Comparison of ENCODE assay signal across 18 cellular contexts in the genomic region with DNA sequence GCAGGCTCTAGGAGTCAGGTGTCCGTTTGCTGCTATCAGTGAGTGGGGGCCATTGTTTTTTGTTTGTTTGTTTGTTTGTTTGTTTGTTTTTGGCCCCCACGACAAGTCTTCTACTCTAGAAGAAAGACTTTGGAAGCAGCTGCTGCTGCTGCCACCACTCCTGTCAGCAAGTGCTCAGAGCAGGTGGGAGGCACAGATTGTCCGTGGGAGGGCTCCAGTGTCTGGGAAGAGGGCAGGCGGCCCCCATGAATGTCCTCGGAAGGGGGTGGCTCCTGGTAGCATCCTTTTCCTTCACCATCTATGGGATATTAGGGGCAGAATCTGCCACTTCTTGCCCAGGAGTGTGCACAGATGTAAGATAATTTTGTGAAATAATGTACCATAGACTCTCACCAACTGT. TPM values are rescaled to one million over a fixed set of nuclear protein-coding genes. Genes with fewer than 3 reads are reported as not detected.
A peak's percentile ranks its signal among the peaks of the same experiment; 100 is the strongest.
DNase-seq lines count a peak whose midpoint lies in the region; ATAC-seq and TF ChIP-seq lines count a peak whose summit lies in the region.
"Had no signal": no experiment of that assay in that cellular context is flagged by ENCODE, and none has a peak within 500 bp of the region (broad histone marks: within the 10 kb centered on the region; RNA-seq: fewer than 3 reads in every experiment).

No MANE protein-coding gene starts in this region.

- DNase-seq in WERI-Rb-1 (no peak), endothelial cell (ENCODE audit: low spot score) (no peak), SK-N-DZ (ENCODE audit: low spot score) (no peak), WTC11 (ENCODE audit: low spot score) (no peak)
- no peak for DNase-seq in stimulated activated effector memory CD8-positive, alpha-beta T cell treated with anti-CD3 and anti-CD28 coated beads, Interleukin-12 subunit alpha, Interleukin-12 subunit beta, amount 100 ng/mL, for 72 hours (ENCODE audit: low spot score in 2 of 2)
- DNase-seq in effector CD8-positive, alpha-beta T cell (lab: John Stamatoyannopoulos, UW), result no peak
- DNase-seq: ACHN; CD4-positive, alpha-beta T cell; DMS53; DND-41; EL; H9; IMR-90 had no signal

- H3K27ac Mint-ChIP-seq in endothelial cell (ENCODE audit: unreplicated experiment), result no peak overlapping the region
- H3K27ac Mint-ChIP-seq in stimulated activated effector memory CD8-positive, alpha-beta T cell treated with anti-CD3 and anti-CD28 coated beads, Interleukin-12 subunit alpha, Interleukin-12 subunit beta, amount 100 ng/mL, for 72 hours, result peak overlapping the region; percentile 45
- no peak overlapping the region for H3K27ac Mint-ChIP-seq in WTC11
- H3K27ac Mint-ChIP-seq: CD4-positive, alpha-beta T cell had no signal

- peaks cover 31% of the 10 kb centered on the region for H3K4me1 Mint-ChIP-seq in endothelial cell (ENCODE audit: unreplicated experiment)
- no peaks in the 10 kb centered on the region for H3K4me1 Mint-ChIP-seq in stimulated activated effector memory CD8-positive, alpha-beta T cell treated with anti-CD3 and anti-CD28 coated beads, Interleukin-12 subunit alpha, Interleukin-12 subunit beta, amount 100 ng/mL, for 72 hours
- no peaks in the 10 kb centered on the region for H3K4me1 Mint-ChIP-seq in WTC11
- H3K4me1 Mint-ChIP-seq: H9 had no signal

- ATAC-seq in stimulated activated effector memory CD8-positive, alpha-beta T cell treated with anti-CD3 and anti-CD28 coated beads, Interleukin-12 subunit alpha, Interleukin-12 subunit beta, amount 100 ng/mL, for 72 hours, result no peak
- no peak for ATAC-seq in WTC11
- ATAC-seq: GM12878, K562 had no signal

- H3K36me3 ChIP-seq in HEK293 (ENCODE audit: control insufficient read depth in 2 of 2, insufficient read depth in 1 of 2, low read length in 2 of 2), result peaks cover 0 to 49% of the 10 kb centered on the region in 2 experiments; a peak in 2 of 3 replicates
- H3K36me3 ChIP-seq in WERI-Rb-1, result peaks cover 31% of the 10 kb centered on the region

- H3K4me3 Mint-ChIP-seq in endothelial cell (ENCODE audit: unreplicated experiment), result peak overlapping the region; percentile 21
- no peak overlapping the region for H3K4me3 Mint-ChIP-seq in stimulated activated effector memory CD8-positive, alpha-beta T cell treated with anti-CD3 and anti-CD28 coated beads, Interleukin-12 subunit alpha, Interleukin-12 subunit beta, amount 100 ng/mL, for 72 hours
- H3K4me3 Mint-ChIP-seq in WTC11, result no peak overlapping the region
- H3K4me3 Mint-ChIP-seq: CD4-positive, alpha-beta T cell; H9 had no signal

- H3K9me3 ChIP-seq in HEK293 (ENCODE audit: control insufficient read depth, insufficient read depth, low read depth, low read length), result no peaks in the 10 kb centered on the region
- no peaks in the 10 kb centered on the region for H3K9me3 ChIP-seq in WERI-Rb-1 (ENCODE audit: severe bottlenecking)

- H3K36me3 Mint-ChIP-seq in endothelial cell (ENCODE audit: low read depth, unreplicated experiment), result peaks cover 34% of the 10 kb centered on the region
- peaks cover 31% of the 10 kb centered on the region for H3K36me3 Mint-ChIP-seq in stimulated activated effector memory CD8-positive, alpha-beta T cell treated with anti-CD3 and anti-CD28 coated beads, Interleukin-12 subunit alpha, Interleukin-12 subunit beta, amount 100 ng/mL, for 72 hours
- peaks cover 4% of the 10 kb centered on the region for H3K36me3 Mint-ChIP-seq in WTC11

- H3K4me3 ChIP-seq in HEK293 (ENCODE audit: low read depth, low read length) (no peak overlapping the region), WERI-Rb-1 (ENCODE audit: low read depth, low read length) (no peak overlapping the region)
- H3K4me3 ChIP-seq: GM12878, K562 had no signal

- H3K27ac ChIP-seq in HEK293 (ENCODE audit: extremely low read depth, low read depth, low read length) (no peak overlapping the region), WERI-Rb-1 (peak overlapping the region; percentile 34)
- H3K27ac ChIP-seq: C4-2B, HL-60 had no signal

- H3K27me3 Mint-ChIP-seq in endothelial cell (ENCODE audit: unreplicated experiment), result peaks cover 10% of the 10 kb centered on the region
- H3K27me3 Mint-ChIP-seq in WTC11 (ENCODE audit: low read depth), result no peaks in the 10 kb centered on the region
- H3K27me3 Mint-ChIP-seq: CD4-positive, alpha-beta T cell had no signal

- H3K9me3 Mint-ChIP-seq in endothelial cell (ENCODE audit: unreplicated experiment) (no peaks in the 10 kb centered on the region), WTC11 (no peaks in the 10 kb centered on the region)
- H3K9me3 Mint-ChIP-seq in stimulated activated effector memory CD8-positive, alpha-beta T cell treated with anti-CD3 and anti-CD28 coated beads, Interleukin-12 subunit alpha, Interleukin-12 subunit beta, amount 100 ng/mL, for 72 hours, result no peaks in the 10 kb centered on the region
- H3K9me3 Mint-ChIP-seq: CD4-positive, alpha-beta T cell; H9 had no signal

- CTCF ChIA-PET in HEK293 (lab: Yijun Ruan, JAX), result no interaction called here
- CTCF ChIA-PET in WTC11 (lab: Charles Lee), result interaction anchor here (1.5 to 3.3 kb wide), 2 partner anchors 12 to 64 kb away, joined by 4 to 8 read pairs; no protein-coding TSS in a partner anchor

- POLR2A ChIA-PET in HEK293 (lab: Yijun Ruan, JAX) (no interaction called here), WTC11 (lab: Charles Lee) (no interaction called here)

- TF ChIP-seq CTCF in HEK293 (tag by site-specific recombination; IDR thresholded peaks at IDR 0.05), result no peak
- no peak for TF ChIP-seq CTCF in WERI-Rb-1 (IDR thresholded peaks at IDR 0.05; ENCODE audit: low read depth, low read length)
- no peak for TF ChIP-seq CTCF in endothelial cell (IDR thresholded peaks at IDR 0.05; ENCODE audit: unreplicated experiment)
- no peak for TF ChIP-seq CTCF in WTC11 (IDR thresholded peaks at IDR 0.05)

- H3K27me3 ChIP-seq in WERI-Rb-1 (ENCODE audit: insufficient read depth, low read depth, severe bottlenecking), result no peaks in the 10 kb centered on the region

- H3K4me1 ChIP-seq in HEK293 (ENCODE audit: control insufficient read depth, insufficient read depth, low read length), result peaks cover 2% of the 10 kb centered on the region; the same call in 1 of the 2 replicates

TF ChIP-seq in HEK293, 187 proteins besides CTCF, POLR2A, EP300 and RAD21:
- TF ChIP-seq ZNF19 (tag by site-specific recombination; IDR thresholded peaks at IDR 0.05; ENCODE audit: low read depth) (no peak), EGR2 (tag by site-specific recombination; IDR thresholded peaks at IDR 0.05; ENCODE audit: low read depth) (peak; percentile 40), ZFHX2 (tag by site-specific recombination; conservative IDR thresholded peaks at IDR 0.05) (peak; percentile 24; the same call in 1 of the 2 replicates)
TF ChIP-seq in HEK293: peak in this region for 2.

TF ChIP-seq in WTC11, 78 proteins besides CTCF, POLR2A, EP300 and RAD21 (continues in another document):
- no peak for TF ChIP-seq ZNF671 (CRISPR knock-in tag; IDR thresholded peaks at IDR 0.05)
- TF ChIP-seq TEAD1 (CRISPR knock-in tag; IDR thresholded peaks at IDR 0.05), result no peak
- TF ChIP-seq FOXJ3 (CRISPR knock-in tag; IDR thresholded peaks at IDR 0.05; ENCODE audit: borderline replicate concordance), result no peak
- TF ChIP-seq, protein P1, sequence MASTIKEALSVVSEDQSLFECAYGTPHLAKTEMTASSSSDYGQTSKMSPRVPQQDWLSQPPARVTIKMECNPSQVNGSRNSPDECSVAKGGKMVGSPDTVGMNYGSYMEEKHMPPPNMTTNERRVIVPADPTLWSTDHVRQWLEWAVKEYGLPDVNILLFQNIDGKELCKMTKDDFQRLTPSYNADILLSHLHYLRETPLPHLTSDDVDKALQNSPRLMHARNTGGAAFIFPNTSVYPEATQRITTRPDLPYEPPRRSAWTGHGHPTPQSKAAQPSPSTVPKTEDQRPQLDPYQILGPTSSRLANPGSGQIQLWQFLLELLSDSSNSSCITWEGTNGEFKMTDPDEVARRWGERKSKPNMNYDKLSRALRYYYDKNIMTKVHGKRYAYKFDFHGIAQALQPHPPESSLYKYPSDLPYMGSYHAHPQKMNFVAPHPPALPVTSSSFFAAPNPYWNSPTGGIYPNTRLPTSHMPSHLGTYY (CRISPR knock-in tag; IDR thresholded peaks at IDR 0.05), result no peak
- no peak for TF ChIP-seq ZNF121 (CRISPR knock-in tag; IDR thresholded peaks at IDR 0.05)
- no peak for TF ChIP-seq FOXK1 (CRISPR knock-in tag; IDR thresholded peaks at IDR 0.05)
- TF ChIP-seq CREM (CRISPR knock-in tag; IDR thresholded peaks at IDR 0.05), result no peak
- TF ChIP-seq, protein P2, sequence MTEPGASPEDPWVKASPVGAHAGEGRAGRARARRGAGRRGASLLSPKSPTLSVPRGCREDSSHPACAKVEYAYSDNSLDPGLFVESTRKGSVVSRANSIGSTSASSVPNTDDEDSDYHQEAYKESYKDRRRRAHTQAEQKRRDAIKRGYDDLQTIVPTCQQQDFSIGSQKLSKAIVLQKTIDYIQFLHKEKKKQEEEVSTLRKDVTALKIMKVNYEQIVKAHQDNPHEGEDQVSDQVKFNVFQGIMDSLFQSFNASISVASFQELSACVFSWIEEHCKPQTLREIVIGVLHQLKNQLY (CRISPR knock-in tag; IDR thresholded peaks at IDR 0.05), result no peak

RNA-seq across cellular contexts. Expression of a gene that starts 37.8 kb away (rescaled TPM):
- total RNA-seq in endothelial cell (ENCODE audit: unreplicated experiment) (285 TPM), WTC11 (2021) (190 to 205 TPM (median 203 TPM) in 3 replicates)
- 138 and 160 TPM in 2 replicates for polyA plus RNA-seq in SK-N-DZ (2014; cell fraction: cytosol; rRNA removed)
- 63.4 and 73.7 TPM in 2 replicates for polyA plus RNA-seq in SK-N-DZ (2014; cell fraction: nucleus; rRNA removed)
